ENCODE assay signal across 11 cellular contexts in genomic region chr15:73990250-73991005, GRCh38. TPM values are rescaled to one million over a fixed set of nuclear protein-coding genes. Genes with fewer than 3 reads are reported as not detected.
DNase-seq lines count a peak whose midpoint lies in the region; ATAC-seq and TF ChIP-seq lines count a peak whose summit lies in the region.
"Had no signal": no experiment of that assay in that cellular context is flagged by ENCODE, and none has a peak within 500 bp of the region (broad histone marks: within the 10 kb centered on the region; RNA-seq: fewer than 3 reads in every experiment).

No MANE protein-coding gene starts in this region.

- H3K4me1 ChIP-seq in lower lobe of right lung (peaks cover 80% of the 10 kb centered on the region), thoracic aorta (ENCODE audit: control insufficient read depth in 1 of 2, low read depth in 2 of 2) (peaks cover 31 to 59% of the 10 kb centered on the region in 2 donors)

- H3K36me3 ChIP-seq in lower lobe of right lung = no peaks in the 10 kb centered on the region
- peaks cover 4% of the 10 kb centered on the region for H3K36me3 ChIP-seq in thoracic aorta

- POLR2A ChIA-PET in activated CD4-positive, alpha-beta T cell treated with anti-CD3 and anti-CD28 coated beads, Interleukin-2, amount 10 ng/mL, durations not matched to agents 7 days and 5 days (lab: Charles Lee) = no interaction called here

- DNase-seq in activated CD4-positive, alpha-beta T cell treated with anti-CD3 and anti-CD28 coated beads, Interleukin-2, amount 10 ng/mL, durations not matched to agents 7 days and 5 days = no peak
- DNase-seq in activated CD4-positive, alpha-beta T cell treated with anti-CD3 and anti-CD28 coated beads for 48 hours = no peak
- DNase-seq in lower lobe of right lung (no peak), thoracic aorta (ENCODE audit: low spot score) (no peak), NCI-H82 (lab: John Stamatoyannopoulos, UW) (no peak), SW 1271 (lab: John Stamatoyannopoulos, UW) (no peak)
- DNase-seq: activated CD8-positive, alpha-beta memory T cell treated with anti-CD3 and anti-CD28 coated beads for 24 hours; effector CD8-positive, alpha-beta T cell had no signal

- H3K36me3 Mint-ChIP-seq in activated CD4-positive, alpha-beta T cell treated with anti-CD3 and anti-CD28 coated beads, Interleukin-2, amount 10 ng/mL, durations not matched to agents 7 days and 5 days (ENCODE audit: low read depth) = peaks cover 14% of the 10 kb centered on the region
- H3K36me3 Mint-ChIP-seq in activated T-helper 17 cell treated with anti-CD3 and anti-CD28 coated beads, Interleukin-2, amount 50 U/mL, for 72 hours (ENCODE audit: low read depth) = peaks cover 13% of the 10 kb centered on the region

- H3K9me3 ChIP-seq in lower lobe of right lung (no peaks in the 10 kb centered on the region), thoracic aorta (no peaks in the 10 kb centered on the region)

- H3K27me3 ChIP-seq in lower lobe of right lung (ENCODE audit: low read depth) (no peaks in the 10 kb centered on the region), thoracic aorta (replicated peaks; ENCODE audit: insufficient read depth) (no peaks in the 10 kb centered on the region)

- H3K27ac Mint-ChIP-seq in activated CD4-positive, alpha-beta T cell treated with anti-CD3 and anti-CD28 coated beads, Interleukin-2, amount 10 ng/mL, durations not matched to agents 7 days and 5 days = no peak overlapping the region
- no peak overlapping the region for H3K27ac Mint-ChIP-seq in activated T-helper 17 cell treated with anti-CD3 and anti-CD28 coated beads, Interleukin-2, amount 50 U/mL, for 72 hours

- ATAC-seq in activated T-helper 17 cell treated with anti-CD3 and anti-CD28 coated beads, Interleukin-2, amount 50 U/mL, for 72 hours (replicated peaks) = no peak
- ATAC-seq in lower lobe of right lung (no peak), thoracic aorta (ENCODE audit: insufficient number of reproducible peaks, low FRiP score, low read depth) (no peak), GM21528 (IDR thresholded peaks at IDR 0.05; ENCODE audit: low FRiP score, unreplicated experiment) (no peak)
- ATAC-seq: Panc1 had no signal

- peak overlapping the region; percentile 78 for H3K4me3 Mint-ChIP-seq in activated CD4-positive, alpha-beta T cell treated with anti-CD3 and anti-CD28 coated beads, Interleukin-2, amount 10 ng/mL, durations not matched to agents 7 days and 5 days
- H3K4me3 Mint-ChIP-seq in activated T-helper 17 cell treated with anti-CD3 and anti-CD28 coated beads, Interleukin-2, amount 50 U/mL, for 72 hours = peak overlapping the region; percentile 98

- H3K27ac ChIP-seq in lower lobe of right lung = peak overlapping the region; percentile 87
- peak overlapping the region; percentile 65 to 67 for H3K27ac ChIP-seq in thoracic aorta

- CTCF ChIA-PET in activated CD4-positive, alpha-beta T cell treated with anti-CD3 and anti-CD28 coated beads, Interleukin-2, amount 10 ng/mL, durations not matched to agents 7 days and 5 days (lab: Charles Lee) = interaction anchor here (1.2 to 6.7 kb wide), 2 partner anchors 16 to 18 kb away, joined by 3 to 63 read pairs; no protein-coding TSS in a partner anchor

- intact Hi-C loops in lower lobe of right lung (cut with DNase I) = loop anchor here (10.0 kb wide), 1 partner anchor 54 kb away; no protein-coding TSS in a partner anchor

- no peaks in the 10 kb centered on the region for H3K9me3 Mint-ChIP-seq in activated CD4-positive, alpha-beta T cell treated with anti-CD3 and anti-CD28 coated beads, Interleukin-2, amount 10 ng/mL, durations not matched to agents 7 days and 5 days
- H3K9me3 Mint-ChIP-seq in activated T-helper 17 cell treated with anti-CD3 and anti-CD28 coated beads, Interleukin-2, amount 50 U/mL, for 72 hours = no peaks in the 10 kb centered on the region

- H3K4me3 ChIP-seq in lower lobe of right lung = peak overlapping the region; percentile 89
- H3K4me3 ChIP-seq in thoracic aorta = no peak overlapping the region

- TF ChIP-seq CTCF in lower lobe of right lung (IDR thresholded peaks at IDR 0.05) (no peak), thoracic aorta (IDR thresholded peaks at IDR 0.05) (no peak)

- peaks cover 49% of the 10 kb centered on the region for H3K4me1 Mint-ChIP-seq in activated CD4-positive, alpha-beta T cell treated with anti-CD3 and anti-CD28 coated beads, Interleukin-2, amount 10 ng/mL, durations not matched to agents 7 days and 5 days
- H3K4me1 Mint-ChIP-seq in activated T-helper 17 cell treated with anti-CD3 and anti-CD28 coated beads, Interleukin-2, amount 50 U/mL, for 72 hours = peaks cover 14% of the 10 kb centered on the region

- no peaks in the 10 kb centered on the region for H3K27me3 Mint-ChIP-seq in activated CD4-positive, alpha-beta T cell treated with anti-CD3 and anti-CD28 coated beads, Interleukin-2, amount 10 ng/mL, durations not matched to agents 7 days and 5 days
- no peaks in the 10 kb centered on the region for H3K27me3 Mint-ChIP-seq in activated T-helper 17 cell treated with anti-CD3 and anti-CD28 coated beads, Interleukin-2, amount 50 U/mL, for 72 hours

RNA-seq across cellular contexts. Expression of gene STOML1, which starts 1.7 kb away (rescaled TPM):
- 10 to 100 TPM; 12.0 to 12.8 TPM for total RNA-seq in activated CD4-positive, alpha-beta T cell treated with anti-CD3 and anti-CD28 coated beads, Interleukin-2, amount 10 ng/mL, durations not matched to agents 7 days and 5 days
- 1 to 10 TPM; 4.8 to 7.3 TPM for total RNA-seq in activated T-helper 17 cell treated with anti-CD3 and anti-CD28 coated beads, Interleukin-2, amount 50 U/mL, for 72 hours
- total RNA-seq in lower lobe of right lung (16.3 TPM), thoracic aorta (10 to 100 TPM; 23.6 to 37.9 TPM)

RNA-seq across cellular contexts. Expression of gene PML, which starts 4.1 kb away (rescaled TPM):
- total RNA-seq in activated CD4-positive, alpha-beta T cell treated with anti-CD3 and anti-CD28 coated beads, Interleukin-2, amount 10 ng/mL, durations not matched to agents 7 days and 5 days = 100 to 1,000 TPM; 118 to 122 TPM
- total RNA-seq in activated T-helper 17 cell treated with anti-CD3 and anti-CD28 coated beads, Interleukin-2, amount 50 U/mL, for 72 hours = 10 to 100 TPM; 67.4 to 74.1 TPM
- total RNA-seq in lower lobe of right lung (79.4 TPM), thoracic aorta (100 to 1,000 TPM in 1 of 2 donors, 10 to 100 TPM in 1; 77.2 to 138 TPM)
